Comparison of ENCODE assay signal across 28 cellular contexts in the genomic region with DNA sequence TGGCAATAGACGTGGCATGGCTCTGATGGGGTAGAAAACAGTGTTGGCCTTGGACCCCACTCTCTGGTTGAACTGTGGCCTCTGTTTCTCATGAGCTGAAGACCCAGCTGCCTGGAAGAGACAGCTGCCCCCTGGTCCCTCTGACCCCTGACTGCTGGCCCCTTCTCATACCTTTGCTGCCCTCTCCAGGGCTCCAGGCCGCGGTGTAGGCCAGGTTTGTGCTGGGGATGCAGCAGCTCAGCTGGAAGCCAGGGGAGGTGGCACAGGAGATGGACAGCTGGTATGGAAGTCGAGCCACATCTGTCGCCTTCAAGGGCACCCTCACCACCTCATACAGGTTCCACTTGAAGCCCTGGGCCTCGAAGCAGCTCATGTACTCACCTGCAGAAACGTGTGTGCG. TPM values are rescaled to one million over a fixed set of nuclear protein-coding genes. Genes with fewer than 3 reads are reported as not detected.
DNase-seq lines count a peak whose midpoint lies in the region; ATAC-seq and TF ChIP-seq lines count a peak whose summit lies in the region.
"Had no signal": no experiment of that assay in that cellular context is flagged by ENCODE, and none has a peak within 500 bp of the region (broad histone marks: within the 10 kb centered on the region; RNA-seq: fewer than 3 reads in every experiment).

No MANE protein-coding gene starts in this region.

- no peaks in the 10 kb centered on the region for H3K27me3 ChIP-seq in RWPE2 (ENCODE audit: insufficient read depth, poor library complexity, severe bottlenecking)
- H3K27me3 ChIP-seq: colonic mucosa, gastrocnemius medialis, hepatocyte, SJCRH30 had no signal

- H3K9me3 ChIP-seq in RWPE2 (ENCODE audit: severe bottlenecking), result no peaks in the 10 kb centered on the region
- H3K9me3 ChIP-seq: colonic mucosa, esophagus muscularis mucosa, gastrocnemius medialis, SJCRH30, tibial artery had no signal

- H3K36me3 ChIP-seq in RWPE2 (ENCODE audit: low read depth), result no peaks in the 10 kb centered on the region
- H3K36me3 ChIP-seq: colonic mucosa, esophagus muscularis mucosa, gastrocnemius medialis, SJCRH30 had no signal

- ATAC-seq in RWPE2 (ENCODE audit: low read depth), result peak; percentile 49; the same call in 2 of the 3 replicates
- ATAC-seq: CD8-positive, alpha-beta T cell; effector memory CD8-positive, alpha-beta T cell; gastrocnemius medialis; left ventricle myocardium superior; T-cell had no signal

- TF ChIP-seq CTCF in RWPE2 (IDR thresholded peaks at IDR 0.05; ENCODE audit: poor library complexity, severe bottlenecking), result peak; percentile 30
- peak; percentile 23 for TF ChIP-seq CTCF in fibroblast of villous mesenchyme (IDR thresholded peaks at IDR 0.05; ENCODE audit: insufficient read depth, low read depth, low read length)
- TF ChIP-seq CTCF in retinal pigment epithelial cell (conservative IDR thresholded peaks at IDR 0.05; ENCODE audit: low read depth, low read length), result peak; percentile 6

- no peak overlapping the region for H3K4me3 ChIP-seq in RWPE2 (ENCODE audit: severe bottlenecking)
- H3K4me3 ChIP-seq in fibroblast of villous mesenchyme (ENCODE audit: low read depth, low read length), result no peak overlapping the region
- no peak overlapping the region for H3K4me3 ChIP-seq in retinal pigment epithelial cell (ENCODE audit: low read length)
- H3K4me3 ChIP-seq: colonic mucosa, esophagus muscularis mucosa, gastrocnemius medialis, hepatocyte, PC-9, SJCRH30, tibial artery had no signal

- H3K4me1 ChIP-seq in RWPE2 (ENCODE audit: insufficient read depth, poor library complexity, severe bottlenecking), result no peaks in the 10 kb centered on the region
- H3K4me1 ChIP-seq: colonic mucosa, esophagus muscularis mucosa, gastrocnemius medialis, tibial artery had no signal

- no peak overlapping the region for H3K27ac ChIP-seq in RWPE2 (ENCODE audit: poor library complexity, severe bottlenecking)
- H3K27ac ChIP-seq: colonic mucosa, esophagus muscularis mucosa, gastrocnemius medialis, hepatocyte, PC-9, SJCRH30, tibial artery had no signal

- DNase-seq in NCI-H2171 treated with DMSO at 0.1 percent for 48 hours (lab: John Stamatoyannopoulos, UW) (peak; percentile 13), NCI-H2171 (lab: John Stamatoyannopoulos, UW) (no peak), RWPE2 (ENCODE audit: low spot score) (no peak), fibroblast of villous mesenchyme (ENCODE audit: low read depth) (no peak), retinal pigment epithelial cell (ENCODE audit: low read depth) (no peak), D341Med (ENCODE audit: low spot score) (no peak), HUDEP-2 (lab: John Stamatoyannopoulos, UW; ENCODE audit: unreplicated experiment in 76 of 76) (no peak), superior temporal gyrus (ENCODE audit: extremely low spot score) (no peak)
- DNase-seq: activated CD4-positive, alpha-beta memory T cell treated with anti-CD3 and anti-CD28 coated beads, Interleukin-2, amount 10 ng/mL, durations not matched to agents 7 days and 5 days; activated CD4-positive, CD25-positive, alpha-beta regulatory T cell treated with anti-CD3 and anti-CD28 coated beads, Interleukin-2, amount 50 U/mL, for 72 hours; activated gamma-delta T cell treated with Interleukin-2 at 50 U/mL for 16 hours; CD8-positive, alpha-beta T cell; colonic mucosa; DMS79 treated with DMSO at 0.1 percent for 48 hours; effector memory CD8-positive, alpha-beta T cell; gastrocnemius medialis; IMR-90; left ventricle myocardium superior; NCI-H1105 treated with DMSO at 0.1 percent for 48 hours; NCI-H446 treated with DMSO at 0.1 percent for 48 hours; PC-9; posterior cingulate gyrus; SJCRH30; stimulated activated CD4-positive, alpha-beta T cell treated with anti-CD3 and anti-CD28 coated beads, Interleukin-15, amount 100 ng/mL, for 24 hours; T-cell; tibial artery had no signal

RNA-seq across cellular contexts. Expression of gene SELENOI, which starts 31.7 kb away (rescaled TPM):
- 17.4 and 34.1 TPM in 2 replicates for total RNA-seq in fibroblast of villous mesenchyme

RNA-seq across cellular contexts. Expression of gene ADGRF3, which starts 32.3 kb away (rescaled TPM):
- under 0.01 TPM in 2 replicates for total RNA-seq in fibroblast of villous mesenchyme
- total RNA-seq: esophagus muscularis mucosa, gastrocnemius medialis, IMR-90, left ventricle myocardium superior had no signal
